Comparison of ENCODE assay signal across 14 cellular contexts in the genomic region with DNA sequence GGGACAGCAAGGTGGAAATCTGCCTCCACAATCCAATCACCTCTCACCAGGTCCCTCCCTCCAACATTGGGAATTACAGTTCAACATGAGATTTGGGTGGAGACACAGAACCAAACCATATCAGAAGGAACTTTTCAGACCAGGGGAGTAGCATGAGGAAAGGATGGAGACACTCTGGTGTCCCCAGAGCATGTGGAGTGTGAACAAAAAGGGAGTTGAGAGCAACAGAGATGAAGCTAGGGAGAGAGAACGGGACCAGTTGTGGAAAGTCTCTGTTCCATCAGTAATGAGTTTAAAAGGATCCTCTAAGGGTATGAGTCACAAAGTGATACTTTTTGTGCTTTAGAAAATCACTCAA.
"Had no signal": no experiment of that assay in that cellular context is flagged by ENCODE, and none has a peak within 500 bp of the region (broad histone marks: within the 10 kb centered on the region; RNA-seq: fewer than 3 reads in every experiment).

No MANE protein-coding gene starts in this region.

- H3K4me1 Mint-ChIP-seq: WTC11 had no signal

- H3K4me3 Mint-ChIP-seq: activated CD4-positive, alpha-beta T cell treated with anti-CD3 and anti-CD28 coated beads, Interleukin-2, amount 10 ng/mL, durations not matched to agents 7 days and 5 days; activated naive CD4-positive, alpha-beta T cell treated with anti-CD3 and anti-CD28 coated beads, Interleukin-2, amount 10 ng/mL, durations not matched to agents 7 days and 5 days; activated T-helper 1 cell treated with anti-CD3 and anti-CD28 coated beads, Interleukin-12 subunit alpha, Interleukin-12 subunit beta, Interleukin-2, Interleukin-4 antibody, amounts not matched to agents 30 ng/mL and 10 ng/mL and 1 ng/mL, durations not matched to agents 14 hours and 24 hours and 36 hours; dendritic cell treated with granulocyte-macrophage colony-stimulating factor and Interleukin-4, amounts not matched to agents 40 ng/mL and 50 ng/mL, for 4 days; WTC11 had no signal

- ATAC-seq: WTC11 had no signal

- H3K9me3 ChIP-seq: gastroesophageal sphincter, pancreas, thyroid gland, uterus had no signal

- H3K36me3 Mint-ChIP-seq: activated naive CD4-positive, alpha-beta T cell treated with anti-CD3 and anti-CD28 coated beads, Interleukin-2, amount 10 ng/mL, durations not matched to agents 7 days and 5 days; WTC11 had no signal

- H3K4me3 ChIP-seq: gastroesophageal sphincter, pancreas, thyroid gland, uterus had no signal

- DNase-seq: activated CD4-positive, alpha-beta T cell treated with anti-CD3 and anti-CD28 coated beads, Interleukin-2, amount 10 ng/mL, durations not matched to agents 7 days and 5 days; activated naive CD4-positive, alpha-beta T cell treated with anti-CD3 and anti-CD28 coated beads, Interleukin-2, amount 10 ng/mL, durations not matched to agents 7 days and 5 days; amygdala; cerebellar nuclear complex; kidney; pancreas; stimulated activated CD4-positive, alpha-beta T cell treated with anti-CD3 and anti-CD28 coated beads, Interleukin-4, amount 100 ng/mL, for 1 hour; thyroid gland; uterus had no signal

- H3K4me1 ChIP-seq: gastroesophageal sphincter, pancreas, thyroid gland, uterus had no signal

- H3K27ac ChIP-seq: brain microvascular endothelial cell, gastroesophageal sphincter, pancreas, thyroid gland, uterus had no signal

- H3K36me3 ChIP-seq: brain microvascular endothelial cell, gastroesophageal sphincter, pancreas, thyroid gland, uterus had no signal

- H3K27ac Mint-ChIP-seq: activated CD4-positive, alpha-beta T cell treated with anti-CD3 and anti-CD28 coated beads, Interleukin-2, amount 10 ng/mL, durations not matched to agents 7 days and 5 days; activated naive CD4-positive, alpha-beta T cell treated with anti-CD3 and anti-CD28 coated beads, Interleukin-2, amount 10 ng/mL, durations not matched to agents 7 days and 5 days; dendritic cell treated with granulocyte-macrophage colony-stimulating factor and Interleukin-4, amounts not matched to agents 40 ng/mL and 50 ng/mL, for 4 days; WTC11 had no signal

- H3K27me3 ChIP-seq: brain microvascular endothelial cell, gastroesophageal sphincter, pancreas, thyroid gland, uterus had no signal

- H3K27me3 Mint-ChIP-seq: activated CD4-positive, alpha-beta T cell treated with anti-CD3 and anti-CD28 coated beads, Interleukin-2, amount 10 ng/mL, durations not matched to agents 7 days and 5 days; dendritic cell treated with granulocyte-macrophage colony-stimulating factor and Interleukin-4, amounts not matched to agents 40 ng/mL and 50 ng/mL, for 4 days had no signal
